Comparison of ENCODE assay signal across 8 cellular contexts in genomic region chr12:111298583-111299436, GRCh38.
DNase-seq lines count a peak whose midpoint lies in the region; ATAC-seq, FAIRE-seq and TF ChIP-seq lines count a peak whose summit lies in the region.

No MANE protein-coding gene starts in this region.

- intact Hi-C loops in pancreas (cut with DNase I): no loop called here

- ATAC-seq in pancreas (peak in 3 of 4 donors; percentile 72 to 79 (median 72)), GM18502 (IDR thresholded peaks at IDR 0.05; ENCODE audit: poor library complexity, unreplicated experiment) (no peak)

- H3K27me3 Mint-ChIP-seq in activated T-cell treated with anti-CD3 and anti-CD28 coated beads, Interleukin-2, amount 50 U/mL, for 24 hours: peaks cover 7% of the 10 kb centered on the region

- H3K27ac Mint-ChIP-seq in activated T-cell treated with anti-CD3 and anti-CD28 coated beads, Interleukin-2, amount 50 U/mL, for 24 hours: no peak overlapping the region

- H3K4me1 Mint-ChIP-seq in activated T-cell treated with anti-CD3 and anti-CD28 coated beads, Interleukin-2, amount 50 U/mL, for 24 hours (ENCODE audit: low read depth): no peaks in the 10 kb centered on the region

- peaks cover 2% of the 10 kb centered on the region for H3K9me3 Mint-ChIP-seq in activated T-cell treated with anti-CD3 and anti-CD28 coated beads, Interleukin-2, amount 50 U/mL, for 24 hours

- H3K36me3 Mint-ChIP-seq in activated T-cell treated with anti-CD3 and anti-CD28 coated beads, Interleukin-2, amount 50 U/mL, for 24 hours (ENCODE audit: low read depth): no peaks in the 10 kb centered on the region

- H3K9me3 ChIP-seq in AG04450 (ENCODE audit: control insufficient read depth, insufficient read depth, low read length) (peaks cover 4% of the 10 kb centered on the region), pancreas (no peaks in the 10 kb centered on the region)

- H3K4me3 Mint-ChIP-seq in activated T-cell treated with anti-CD3 and anti-CD28 coated beads, Interleukin-2, amount 50 U/mL, for 24 hours: no peak overlapping the region

- no peaks in the 10 kb centered on the region for H3K36me3 ChIP-seq in pancreas

- DNase-seq in AG04450 (ENCODE audit: low read depth, low spot score) (peak; percentile 6), GM13977 (ENCODE audit: low spot score) (peak; percentile 81), NCI-H82 (lab: John Stamatoyannopoulos, UW) (peak; percentile 87), fibroblast of peridontal ligament (ENCODE audit: extremely low read depth) (peak; percentile 30), pancreas (peak in 4 of 6 donors; percentile 9 to 77 (median 52)), ureter (ENCODE audit: low spot score) (peak; percentile 54)
- DNase-seq in activated T-cell treated with anti-CD3 and anti-CD28 coated beads, Interleukin-2, amount 50 U/mL, for 24 hours: peak; percentile 70

- WGBS in pancreas, 2 donors: 55 to 57% methylated on average over 13 to 14 of the region's 14 CpGs

- no peaks in the 10 kb centered on the region for H3K4me1 ChIP-seq in pancreas

- H3K27ac ChIP-seq in AG04450 (ENCODE audit: low read depth, low read length) (no peak overlapping the region), pancreas (no peak overlapping the region)

- in situ Hi-C loops in GM13977 (cut with MboI; ENCODE audit: low pct_unique_long_range_greater_than_20kb, low sequenced_read_pairs, unreplicated experiment): no loop called here

- TF ChIP-seq CTCF in AG04450 (IDR thresholded peaks at IDR 0.05; ENCODE audit: low read depth, low read length) (peak; percentile 87), GM13977 (IDR thresholded peaks at IDR 0.05; ENCODE audit: extremely low read depth, insufficient read depth, missing control alignments) (peak; percentile 85), pancreas (IDR thresholded peaks at IDR 0.05) (peak; percentile 61 to 77 (median 66))

- CTCF ChIA-PET in AG04450 (lab: Charles Lee): interaction anchor here (0.6 to 4.4 kb wide), 20 partner anchors 9 to 404 kb away, joined by 3 to 31 read pairs (median 4); no protein-coding TSS in a partner anchor

- no peak for FAIRE-seq in pancreas (lab: Jason Lieb, UNC)

- no peak overlapping the region for H3K4me3 ChIP-seq in AG04450 (ENCODE audit: low read depth, low read length)
- H3K4me3 ChIP-seq in pancreas: no peak overlapping the region

- H3K27me3 ChIP-seq in AG04450 (ENCODE audit: control insufficient read depth, insufficient read depth, low read length) (peaks cover 3% of the 10 kb centered on the region), pancreas (no peaks in the 10 kb centered on the region)

- POLR2A ChIA-PET in AG04450 (lab: Yijun Ruan, JAX): no interaction called here

Comparison
In these comparisons a context has a peak if more than half of its experiments do, and no peak if none do; other contexts are left out.
1. DNase-seq: peak in every context shown above with its lines; median percentile 87 in NCI-H82; 81 in GM13977; 70 in activated T-cell treated with anti-CD3 and anti-CD28 coated beads, Interleukin-2, amount 50 U/mL, for 24 hours; 54 in ureter; 52 in pancreas; 30 in fibroblast of peridontal ligament; 6 in AG04450.